In the genomic region with DNA sequence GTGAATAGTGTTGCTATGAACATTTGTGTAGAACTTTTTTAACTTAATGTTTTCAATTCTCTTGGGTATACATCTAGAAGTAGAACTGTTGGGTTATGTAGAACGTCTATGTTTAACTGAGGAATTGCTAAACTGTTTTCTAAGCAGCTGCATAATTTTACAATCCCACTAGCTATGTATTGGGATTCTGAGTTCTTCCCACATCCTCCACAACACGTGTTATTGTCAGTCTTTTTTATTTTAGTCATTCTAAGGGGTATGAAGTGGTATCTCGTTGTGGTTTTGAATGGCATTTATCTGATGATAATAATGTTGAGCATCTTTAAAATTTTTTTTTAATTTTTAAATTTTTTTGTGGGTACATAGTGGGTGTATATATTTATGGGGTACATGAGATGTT, we compare ENCODE assay signal across 31 cellular contexts.
"Had no signal": no experiment of that assay in that cellular context is flagged by ENCODE, and none has a peak within 500 bp of the region (broad histone marks: within the 10 kb centered on the region; RNA-seq: fewer than 3 reads in every experiment).

No MANE protein-coding gene starts in this region.

- H3K4me1 ChIP-seq: adrenal gland, body of pancreas, breast epithelium had no signal

- FAIRE-seq: astrocyte, TTC549 had no signal

- H3K27me3 ChIP-seq: adrenal gland, body of pancreas, brain microvascular endothelial cell, breast epithelium had no signal

- H3K36me3 ChIP-seq: adrenal gland, brain microvascular endothelial cell, breast epithelium had no signal

- DNase-seq: activated B cell treated with CpG ODN at 0.5 μM for 24 hours; activated CD4-positive, alpha-beta memory T cell treated with anti-CD3 and anti-CD28 coated beads for 36 hours; activated CD4-positive, alpha-beta T cell treated with anti-CD3 and anti-CD28 coated beads for 4 hours; activated CD4-positive, alpha-beta T cell treated with anti-CD3 and anti-CD28 coated beads, Interleukin-2, amount 10 ng/mL, durations not matched to agents 24 days and 14 days; activated CD4-positive, alpha-beta T cell treated with anti-CD3 and anti-CD28 coated beads, Interleukin-2, amount 50 U/mL, for 1 hour; activated CD4-positive, alpha-beta T cell treated with anti-CD3 and anti-CD28 coated beads, Interleukin-2, amount 50 U/mL, for 4 hours; activated CD4-positive, CD25-positive, alpha-beta regulatory T cell treated with anti-CD3 and anti-CD28 coated beads, Interleukin-2, amount 50 U/mL, for 72 hours; activated CD8-positive, alpha-beta memory T cell treated with anti-CD3 and anti-CD28 coated beads, Interleukin-2, amount 50 U/mL, for 4 hours; activated CD8-positive, alpha-beta T cell treated with anti-CD3 and anti-CD28 coated beads for 36 hours; activated effector memory CD4-positive, alpha-beta T cell treated with anti-CD3 and anti-CD28 coated beads, Interleukin-2, amount 50 U/mL, for 16 hours; activated gamma-delta T cell treated with Interleukin-2 at 50 U/mL for 16 hours; activated naive CD4-positive, alpha-beta T cell; activated naive CD4-positive, alpha-beta T cell treated with anti-CD3 and anti-CD28 coated beads for 36 hours; activated naive CD4-positive, alpha-beta T cell treated with anti-CD3 and anti-CD28 coated beads, Interleukin-2, amount 50 U/mL, for 16 hours; activated naive CD8-positive, alpha-beta T cell treated with anti-CD3 and anti-CD28 coated beads for 36 hours; activated T-cell treated with anti-CD3 and anti-CD28 coated beads for 4 hours; activated T-cell treated with anti-CD3 and anti-CD28 coated beads, Interleukin-2, amount 50 U/mL, for 1 hour; activated T-cell treated with anti-CD3 and anti-CD28 coated beads, Interleukin-2, amount 50 U/mL, for 4 hours; activated T-cell treated with anti-CD3 and anti-CD28 coated beads, Interleukin-2, amount 50 U/mL, for 72 hours; adrenal gland; amniotic stem cell; aorta; body of pancreas; brain microvascular endothelial cell; central memory CD4-positive, alpha-beta T cell; T-helper 2 cell; T-helper 9 cell had no signal

- H3K27ac ChIP-seq: adrenal gland, body of pancreas, brain microvascular endothelial cell, breast epithelium, VCaP had no signal

- H3K4me3 ChIP-seq: adrenal gland, body of pancreas, breast epithelium had no signal

- H3K9me3 ChIP-seq: adrenal gland, body of pancreas, breast epithelium had no signal
